In genomic region chr2:96264086-96264485, GRCh38 we compare ENCODE assay signal across 9 cellular contexts. TPM values are rescaled to one million over a fixed set of nuclear protein-coding genes. Genes with fewer than 3 reads are reported as not detected.
A peak's percentile ranks its signal among the peaks of the same experiment; 100 is the strongest.
DNase-seq lines count a peak whose midpoint lies in the region; ATAC-seq lines count a peak whose summit lies in the region.
"Had no signal": no experiment of that assay in that cellular context is flagged by ENCODE, and none has a peak within 500 bp of the region (broad histone marks: within the 10 kb centered on the region; RNA-seq: fewer than 3 reads in every experiment).

No MANE protein-coding gene starts in this region.

- no peaks in the 10 kb centered on the region for H3K9me3 ChIP-seq in right cardiac atrium (ENCODE audit: control insufficient read depth, low read length)

- H3K4me1 Mint-ChIP-seq in T-helper 1 cell treated with Interleukin-12 subunit alpha and Interleukin-12 subunit beta and Interleukin-4 antibody, amounts not matched to agents 30 μg/mL and 1 μg/mL, for 36 hours (ENCODE audit: low read depth) = peaks cover 56% of the 10 kb centered on the region
- peaks cover 47% of the 10 kb centered on the region for H3K4me1 Mint-ChIP-seq in activated T-helper 1 cell treated with anti-CD3 and anti-CD28 coated beads, Interleukin-12 subunit alpha, Interleukin-12 subunit beta, Interleukin-2, Interleukin-4 antibody, amounts not matched to agents 30 ng/mL and 10 ng/mL and 1 ng/mL, durations not matched to agents 14 hours and 24 hours and 36 hours (ENCODE audit: low read depth)
- peaks cover 61% of the 10 kb centered on the region for H3K4me1 Mint-ChIP-seq in stimulated activated effector memory CD8-positive, alpha-beta T cell treated with anti-CD3 and anti-CD28 coated beads, Interleukin-12 subunit alpha, Interleukin-12 subunit beta, amount 100 ng/mL, for 72 hours

- no peaks in the 10 kb centered on the region for H3K9me3 Mint-ChIP-seq in T-helper 1 cell treated with Interleukin-12 subunit alpha and Interleukin-12 subunit beta and Interleukin-4 antibody, amounts not matched to agents 30 μg/mL and 1 μg/mL, for 36 hours
- no peaks in the 10 kb centered on the region for H3K9me3 Mint-ChIP-seq in activated T-helper 1 cell treated with anti-CD3 and anti-CD28 coated beads, Interleukin-12 subunit alpha, Interleukin-12 subunit beta, Interleukin-2, Interleukin-4 antibody, amounts not matched to agents 30 ng/mL and 10 ng/mL and 1 ng/mL, durations not matched to agents 14 hours and 24 hours and 36 hours
- no peaks in the 10 kb centered on the region for H3K9me3 Mint-ChIP-seq in stimulated activated effector memory CD8-positive, alpha-beta T cell treated with anti-CD3 and anti-CD28 coated beads, Interleukin-12 subunit alpha, Interleukin-12 subunit beta, amount 100 ng/mL, for 72 hours

- peak overlapping the region; percentile 80 for H3K4me3 ChIP-seq in right cardiac atrium (ENCODE audit: low read length)

- H3K36me3 Mint-ChIP-seq in T-helper 1 cell treated with Interleukin-12 subunit alpha and Interleukin-12 subunit beta and Interleukin-4 antibody, amounts not matched to agents 30 μg/mL and 1 μg/mL, for 36 hours (ENCODE audit: low read depth) = peaks cover 28% of the 10 kb centered on the region
- H3K36me3 Mint-ChIP-seq in activated T-helper 1 cell treated with anti-CD3 and anti-CD28 coated beads, Interleukin-12 subunit alpha, Interleukin-12 subunit beta, Interleukin-2, Interleukin-4 antibody, amounts not matched to agents 30 ng/mL and 10 ng/mL and 1 ng/mL, durations not matched to agents 14 hours and 24 hours and 36 hours (ENCODE audit: low read depth) = peaks cover 26% of the 10 kb centered on the region
- H3K36me3 Mint-ChIP-seq in stimulated activated effector memory CD8-positive, alpha-beta T cell treated with anti-CD3 and anti-CD28 coated beads, Interleukin-12 subunit alpha, Interleukin-12 subunit beta, amount 100 ng/mL, for 72 hours = peaks cover 55% of the 10 kb centered on the region

- peak overlapping the region; percentile 91 for H3K27ac ChIP-seq in right cardiac atrium (ENCODE audit: low read length)

- H3K4me3 Mint-ChIP-seq in T-helper 1 cell treated with Interleukin-12 subunit alpha and Interleukin-12 subunit beta and Interleukin-4 antibody, amounts not matched to agents 30 μg/mL and 1 μg/mL, for 36 hours = peak overlapping the region; percentile 77
- peak overlapping the region; percentile 86 for H3K4me3 Mint-ChIP-seq in activated T-helper 1 cell treated with anti-CD3 and anti-CD28 coated beads, Interleukin-12 subunit alpha, Interleukin-12 subunit beta, Interleukin-2, Interleukin-4 antibody, amounts not matched to agents 30 ng/mL and 10 ng/mL and 1 ng/mL, durations not matched to agents 14 hours and 24 hours and 36 hours
- H3K4me3 Mint-ChIP-seq in stimulated activated effector memory CD8-positive, alpha-beta T cell treated with anti-CD3 and anti-CD28 coated beads, Interleukin-12 subunit alpha, Interleukin-12 subunit beta, amount 100 ng/mL, for 72 hours = peak overlapping the region; percentile 93

- no peak overlapping the region for H3K27ac Mint-ChIP-seq in T-helper 1 cell treated with Interleukin-12 subunit alpha and Interleukin-12 subunit beta and Interleukin-4 antibody, amounts not matched to agents 30 μg/mL and 1 μg/mL, for 36 hours
- H3K27ac Mint-ChIP-seq in activated T-helper 1 cell treated with anti-CD3 and anti-CD28 coated beads, Interleukin-12 subunit alpha, Interleukin-12 subunit beta, Interleukin-2, Interleukin-4 antibody, amounts not matched to agents 30 ng/mL and 10 ng/mL and 1 ng/mL, durations not matched to agents 14 hours and 24 hours and 36 hours = peak overlapping the region; percentile 56
- H3K27ac Mint-ChIP-seq in stimulated activated effector memory CD8-positive, alpha-beta T cell treated with anti-CD3 and anti-CD28 coated beads, Interleukin-12 subunit alpha, Interleukin-12 subunit beta, amount 100 ng/mL, for 72 hours = peak overlapping the region; percentile 85

- peaks cover 26% of the 10 kb centered on the region for H3K4me1 ChIP-seq in right cardiac atrium (ENCODE audit: control insufficient read depth, insufficient read depth, low read length)

- no peaks in the 10 kb centered on the region for H3K27me3 ChIP-seq in right cardiac atrium (ENCODE audit: control insufficient read depth, insufficient read depth)

- intact Hi-C loops in activated T-helper 1 cell treated with anti-CD3 and anti-CD28 coated beads, Interleukin-12 subunit alpha, Interleukin-12 subunit beta, Interleukin-2, Interleukin-4 antibody, amounts not matched to agents 30 ng/mL and 10 ng/mL and 1 ng/mL, durations not matched to agents 14 hours and 24 hours and 36 hours (cut with micrococcal nuclease) = loop anchor here (1.0 kb wide), 1 partner anchor 8 kb away; no protein-coding TSS in a partner anchor
- intact Hi-C loops in right cardiac atrium (cut with DNase I) = loop anchor here (5.0 to 10.0 kb wide), 3 partner anchors 57 to 119 kb away; partner anchors contain the start of genes DUSP2 (in 2 of the 4) and STARD7 (in 2 of the 4)

- DNase-seq in T-helper 1 cell (no peak), right cardiac atrium (no peak), mucosa of gallbladder (ENCODE audit: low spot score) (no peak)
- DNase-seq in activated T-helper 1 cell treated with anti-CD3 and anti-CD28 coated beads, Interleukin-12 subunit alpha, Interleukin-12 subunit beta, Interleukin-2, Interleukin-4 antibody, amounts not matched to agents 30 ng/mL and 10 ng/mL and 1 ng/mL, durations not matched to agents 14 hours and 24 hours and 36 hours (ENCODE audit: low spot score) = no peak
- no peak for DNase-seq in stimulated activated effector memory CD8-positive, alpha-beta T cell treated with anti-CD3 and anti-CD28 coated beads, Interleukin-12 subunit alpha, Interleukin-12 subunit beta, amount 100 ng/mL, for 72 hours (ENCODE audit: low spot score in 2 of 2)
- DNase-seq in stimulated activated CD4-positive, alpha-beta T cell treated with anti-CD3 and anti-CD28 coated beads, Interleukin-4, amount 100 ng/mL, for 1 hour = no peak
- DNase-seq: stimulated activated CD4-positive, alpha-beta T cell treated with anti-CD3 and anti-CD28 coated beads, Interleukin-2, amount 100 ng/mL, for 24 hours had no signal

- H3K27me3 Mint-ChIP-seq in T-helper 1 cell treated with Interleukin-12 subunit alpha and Interleukin-12 subunit beta and Interleukin-4 antibody, amounts not matched to agents 30 μg/mL and 1 μg/mL, for 36 hours (ENCODE audit: low read depth) = no peaks in the 10 kb centered on the region
- H3K27me3 Mint-ChIP-seq in activated T-helper 1 cell treated with anti-CD3 and anti-CD28 coated beads, Interleukin-12 subunit alpha, Interleukin-12 subunit beta, Interleukin-2, Interleukin-4 antibody, amounts not matched to agents 30 ng/mL and 10 ng/mL and 1 ng/mL, durations not matched to agents 14 hours and 24 hours and 36 hours (ENCODE audit: insufficient read depth) = no peaks in the 10 kb centered on the region

- ATAC-seq in right cardiac atrium (no peak), GM21447 (IDR thresholded peaks at IDR 0.05; ENCODE audit: unreplicated experiment) (no peak)
- no peak for ATAC-seq in stimulated activated effector memory CD8-positive, alpha-beta T cell treated with anti-CD3 and anti-CD28 coated beads, Interleukin-12 subunit alpha, Interleukin-12 subunit beta, amount 100 ng/mL, for 72 hours

- WGBS in right cardiac atrium = 26% methylated on average over 4 of the region's 4 CpGs

RNA-seq across cellular contexts. Expression of gene TMEM127, which starts 1.7 kb away (rescaled TPM):
- 29.7 and 30.1 TPM in 2 replicates for total RNA-seq in activated T-helper 1 cell treated with anti-CD3 and anti-CD28 coated beads, Interleukin-12 subunit alpha, Interleukin-12 subunit beta, Interleukin-2, Interleukin-4 antibody, amounts not matched to agents 30 ng/mL and 10 ng/mL and 1 ng/mL, durations not matched to agents 14 hours and 24 hours and 36 hours
- total RNA-seq in right cardiac atrium = 10 to 100 TPM; 77.8 to 90.0 (median 84.8) TPM
- 37.0 TPM for polyA plus RNA-seq in right cardiac atrium
- 80.3 TPM for total RNA-seq in mucosa of gallbladder

RNA-seq across cellular contexts. Expression of gene CIAO1, which starts 1.9 kb away (rescaled TPM):
- 111 and 115 TPM in 2 replicates for total RNA-seq in activated T-helper 1 cell treated with anti-CD3 and anti-CD28 coated beads, Interleukin-12 subunit alpha, Interleukin-12 subunit beta, Interleukin-2, Interleukin-4 antibody, amounts not matched to agents 30 ng/mL and 10 ng/mL and 1 ng/mL, durations not matched to agents 14 hours and 24 hours and 36 hours
- 10 to 100 TPM; 52.2 to 60.5 (median 56.0) TPM for total RNA-seq in right cardiac atrium
- 30.3 TPM for polyA plus RNA-seq in right cardiac atrium
- total RNA-seq in mucosa of gallbladder = 69.3 TPM

RNA-seq across cellular contexts. Expression of gene SNRNP200, which starts 41.3 kb away (rescaled TPM):
- 192 and 196 TPM in 2 replicates for total RNA-seq in activated T-helper 1 cell treated with anti-CD3 and anti-CD28 coated beads, Interleukin-12 subunit alpha, Interleukin-12 subunit beta, Interleukin-2, Interleukin-4 antibody, amounts not matched to agents 30 ng/mL and 10 ng/mL and 1 ng/mL, durations not matched to agents 14 hours and 24 hours and 36 hours
- total RNA-seq in right cardiac atrium = 10 to 100 TPM; 57.8 to 63.8 (median 60.4) TPM
- 41.1 TPM for polyA plus RNA-seq in right cardiac atrium
- 113 TPM for total RNA-seq in mucosa of gallbladder

RNA-seq across cellular contexts. Expression of gene STARD7, which starts 55.5 kb away (rescaled TPM):
- total RNA-seq in activated T-helper 1 cell treated with anti-CD3 and anti-CD28 coated beads, Interleukin-12 subunit alpha, Interleukin-12 subunit beta, Interleukin-2, Interleukin-4 antibody, amounts not matched to agents 30 ng/mL and 10 ng/mL and 1 ng/mL, durations not matched to agents 14 hours and 24 hours and 36 hours = 216 and 229 TPM in 2 replicates
- 100 to 1,000 TPM; 142 to 184 (median 156) TPM for total RNA-seq in right cardiac atrium
- 61.9 TPM for polyA plus RNA-seq in right cardiac atrium
- 117 TPM for total RNA-seq in mucosa of gallbladder
